ENCODE assay signal across 17 cellular contexts in the genomic region with DNA sequence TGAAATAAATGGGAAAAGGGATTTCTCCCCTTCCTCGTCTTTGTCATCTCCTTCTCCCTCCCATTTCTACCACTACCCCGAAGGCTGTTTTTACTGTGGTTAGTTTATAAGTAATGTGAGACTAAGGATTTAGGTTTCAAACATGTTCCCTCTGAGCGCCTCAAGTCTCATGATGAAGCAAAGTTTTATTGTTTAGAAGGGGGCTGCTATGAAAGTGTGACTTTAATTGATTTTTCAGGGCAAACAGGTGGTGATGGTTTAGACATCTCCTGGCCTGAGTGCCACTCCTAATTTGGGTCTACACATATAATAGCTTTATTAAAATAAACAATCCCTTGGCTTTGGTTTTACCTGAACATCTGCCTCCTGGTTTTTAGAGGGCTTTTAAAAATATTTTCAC.
"Had no signal": no experiment of that assay in that cellular context is flagged by ENCODE, and none has a peak within 500 bp of the region (broad histone marks: within the 10 kb centered on the region; RNA-seq: fewer than 3 reads in every experiment).

No MANE protein-coding gene starts in this region.

- H2AFZ ChIP-seq: neural progenitor cell had no signal

- H3K27ac ChIP-seq: coronary artery, esophagus muscularis mucosa, neural progenitor cell, testis, vagina had no signal

- H3K9me3 ChIP-seq: esophagus muscularis mucosa, sigmoid colon, testis, vagina had no signal

- H3K4me3 ChIP-seq: coronary artery, esophagus muscularis mucosa, neural progenitor cell, sigmoid colon, smooth muscle cell, testis, vagina had no signal

- ATAC-seq: activated naive CD8-positive, alpha-beta T cell treated with anti-CD3 and anti-CD28 coated beads, Interleukin-2, amount 50 U/mL, for 24 hours; stimulated activated naive B cell treated with anti-CD40 and anti-IgM and Interleukin-4, amounts not matched to agents 10 μg/mL and 1 μg/mL and 100 μg/mL, for 72 hours had no signal

- H3K36me3 ChIP-seq: esophagus muscularis mucosa, neural progenitor cell, sigmoid colon, vagina had no signal

- DNase-seq: activated CD4-positive, alpha-beta memory T cell treated with anti-CD3 and anti-CD28 coated beads for 36 hours; activated CD4-positive, alpha-beta T cell treated with anti-CD3 and anti-CD28 coated beads for 48 hours; activated effector memory CD4-positive, alpha-beta T cell treated with anti-CD3 and anti-CD28 coated beads, Interleukin-2, amount 50 U/mL, for 16 hours; activated naive CD4-positive, alpha-beta T cell treated with anti-CD3 and anti-CD28 coated beads, Interleukin-2, amount 10 ng/mL, durations not matched to agents 7 days and 5 days; activated naive CD8-positive, alpha-beta T cell treated with anti-CD3 and anti-CD28 coated beads, Interleukin-2, amount 50 U/mL, for 24 hours; cerebellar nuclear complex; posterior cingulate gyrus; sigmoid colon; stimulated activated CD4-positive, alpha-beta T cell treated with anti-CD3 and anti-CD28 coated beads, Interleukin-15, amount 100 ng/mL, for 24 hours; stimulated activated CD8-positive, alpha-beta memory T cell treated with anti-CD3 and anti-CD28 coated beads, Interleukin-4, amount 100 ng/mL, for 48 hours; stimulated activated naive B cell treated with anti-CD40 and anti-IgM and Interleukin-4, amounts not matched to agents 10 μg/mL and 1 μg/mL and 100 μg/mL, for 72 hours; testis had no signal

- H3K27me3 ChIP-seq: esophagus muscularis mucosa, neural progenitor cell, sigmoid colon, testis, vagina had no signal

- H3K4me1 ChIP-seq: testis had no signal

- H3K4me2 ChIP-seq: neural progenitor cell, smooth muscle cell had no signal
